In the genomic region with DNA sequence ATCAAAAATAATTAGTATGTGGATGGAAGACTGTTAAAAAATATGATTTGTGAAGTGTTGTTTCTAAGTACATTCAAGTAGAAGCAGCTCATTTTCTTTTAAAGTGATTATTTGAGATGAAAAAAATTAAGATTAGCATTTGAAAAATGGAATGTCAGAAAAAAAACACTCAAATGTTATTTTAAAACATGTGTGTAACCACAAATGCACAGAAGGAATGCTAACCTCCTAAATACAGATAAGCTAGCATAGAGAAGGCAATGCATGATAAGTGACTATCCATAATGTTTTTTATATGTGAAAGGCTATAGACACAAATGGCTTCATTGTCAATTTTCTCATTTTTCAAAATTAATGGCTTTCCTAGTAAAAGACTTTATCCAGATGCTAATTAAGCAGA, we compare ENCODE assay signal across 19 cellular contexts.
DNase-seq lines count a peak whose midpoint lies in the region; ATAC-seq and TF ChIP-seq lines count a peak whose summit lies in the region.
"Had no signal": no experiment of that assay in that cellular context is flagged by ENCODE, and none has a peak within 500 bp of the region (broad histone marks: within the 10 kb centered on the region; RNA-seq: fewer than 3 reads in every experiment).

No MANE protein-coding gene starts in this region.

- in situ Hi-C loops in astrocyte of the cerebellum (cut with HindIII; ENCODE audit: low sequenced_read_pairs), result no loop called here

- peak overlapping the region; percentile 10; the same call in 1 of the 2 replicates for H3K27ac ChIP-seq in SJCRH30
- H3K27ac ChIP-seq in smooth muscle cell (ENCODE audit: low read depth), result peak overlapping the region; percentile 66
- H3K27ac ChIP-seq in uterus, result no peak overlapping the region

- TF ChIP-seq CTCF in astrocyte of the cerebellum (IDR thresholded peaks at IDR 0.05; ENCODE audit: low read depth, low read length, missing control alignments) (no peak), smooth muscle cell (IDR thresholded peaks at IDR 0.05; ENCODE audit: borderline replicate concordance, insufficient read depth, poor library complexity, severe bottlenecking) (no peak), uterus (IDR thresholded peaks at IDR 0.05) (no peak)

- H3K9me3 ChIP-seq in SJCRH30 (replicated peaks) (peaks cover 4% of the 10 kb centered on the region; the same call in 1 of the 2 replicates), smooth muscle cell (replicated peaks; ENCODE audit: low read depth) (no peaks in the 10 kb centered on the region), uterus (no peaks in the 10 kb centered on the region)
- H3K9me3 ChIP-seq: BE2C had no signal

- no peaks in the 10 kb centered on the region for H3K36me3 ChIP-seq in SJCRH30
- H3K36me3 ChIP-seq in smooth muscle cell (ENCODE audit: low read depth), result no peaks in the 10 kb centered on the region
- H3K36me3 ChIP-seq in uterus, result no peaks in the 10 kb centered on the region
- H3K36me3 ChIP-seq: BE2C had no signal

- no peak for TF ChIP-seq POLR2A in uterus (IDR thresholded peaks at IDR 0.05)

- H3K27me3 ChIP-seq in SJCRH30, result no peaks in the 10 kb centered on the region
- no peaks in the 10 kb centered on the region for H3K27me3 ChIP-seq in smooth muscle cell (ENCODE audit: low read depth)
- H3K27me3 ChIP-seq in uterus, result no peaks in the 10 kb centered on the region
- H3K27me3 ChIP-seq: BE2C had no signal

- H3K4me1 ChIP-seq in SJCRH30 (peaks cover 29% of the 10 kb centered on the region), smooth muscle cell (ENCODE audit: low read depth) (peaks cover 5% of the 10 kb centered on the region), uterus (no peaks in the 10 kb centered on the region)
- H3K4me1 ChIP-seq: BE2C had no signal

- H2AFZ ChIP-seq in smooth muscle cell (ENCODE audit: low read depth), result peak overlapping the region; percentile 65

- H3K9ac ChIP-seq in smooth muscle cell (ENCODE audit: low read depth), result peak overlapping the region; percentile 6

- no peaks in the 10 kb centered on the region for H3F3A ChIP-seq in smooth muscle cell (ENCODE audit: low read depth)

- peak overlapping the region; percentile 62 for H3K4me2 ChIP-seq in smooth muscle cell

- intact Hi-C loops in uterus (cut with DNase I; ENCODE audit: low total_unique reads), result no loop called here

- no peaks in the 10 kb centered on the region for H4K20me1 ChIP-seq in smooth muscle cell (ENCODE audit: low read depth)

- DNase-seq in SJCRH30, result no peak
- DNase-seq in astrocyte of the cerebellum (ENCODE audit: low read depth), result peak; percentile 23
- peak; percentile 28 for DNase-seq in dedifferentiated amniotic fluid mesenchymal stem cell (ENCODE audit: extremely low spot score)
- DNase-seq in smooth muscle cell (lab: John Stamatoyannopoulos, UW; ENCODE audit: unreplicated experiment), result no peak
- DNase-seq in uterus, result no peak
- no peak for DNase-seq in ecto neural progenitor cell (ENCODE audit: low spot score)
- DNase-seq: BE2C; CD4-positive, alpha-beta T cell; COR-L47; DMS79 treated with DMSO at 0.1 percent for 48 hours; Kasumi-1; NCI-H1694; NCI-H2081 treated with DMSO at 0.1 percent for 48 hours; NCI-H446; NCI-H526; PC-3; Right ventricle myocardium superior had no signal

- H3K79me2 ChIP-seq in smooth muscle cell (ENCODE audit: low read depth), result no peaks in the 10 kb centered on the region

- no peak overlapping the region for H3K4me3 ChIP-seq in SJCRH30
- H3K4me3 ChIP-seq in astrocyte of the cerebellum (ENCODE audit: low read depth, low read length), result no peak overlapping the region
- no peak overlapping the region for H3K4me3 ChIP-seq in smooth muscle cell
- H3K4me3 ChIP-seq in uterus, result no peak overlapping the region

- ATAC-seq in GM21390 (IDR thresholded peaks at IDR 0.05; ENCODE audit: unreplicated experiment), result no peak
- ATAC-seq: HCT116, PC-3 had no signal

Comparison
In these comparisons a context has a peak if more than half of its experiments do, and no peak if none do; other contexts are left out.
1. DNase-seq: peak in astrocyte of the cerebellum (single experiment) and dedifferentiated amniotic fluid mesenchymal stem cell (single experiment); none in SJCRH30 (0 of 2), smooth muscle cell (single experiment), uterus (0 of 2) and ecto neural progenitor cell (single experiment).
2. H3K27ac ChIP-seq: peak in SJCRH30 (single experiment) and smooth muscle cell (single experiment); none in uterus (0 of 2).